ENCODE assay signal across 21 cellular contexts in the genomic region with DNA sequence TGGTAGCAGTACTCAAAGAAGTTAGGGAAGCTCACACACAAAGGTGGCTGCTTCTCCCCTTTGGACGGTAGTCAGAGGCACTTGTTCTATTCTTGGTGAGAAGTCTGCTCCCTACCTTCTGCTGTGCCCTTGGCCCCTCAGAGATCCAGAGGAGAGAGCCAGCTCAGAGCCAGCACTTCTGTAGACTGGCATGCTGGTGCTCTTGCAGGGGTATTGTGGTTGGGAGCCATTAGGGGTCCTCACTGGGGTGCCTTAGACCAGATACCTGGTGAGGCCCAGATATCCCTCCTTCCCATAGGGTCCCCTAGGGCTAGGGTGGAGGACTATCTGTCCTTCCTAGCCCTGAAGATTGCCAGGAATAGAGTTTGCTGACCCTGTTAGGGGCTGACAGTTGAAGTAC.
DNase-seq lines count a peak whose midpoint lies in the region; ATAC-seq, FAIRE-seq and TF ChIP-seq lines count a peak whose summit lies in the region.
"Had no signal": no experiment of that assay in that cellular context is flagged by ENCODE, and none has a peak within 500 bp of the region (broad histone marks: within the 10 kb centered on the region; RNA-seq: fewer than 3 reads in every experiment).

No MANE protein-coding gene starts in this region.

- peaks cover 20% of the 10 kb centered on the region for H3K36me3 Mint-ChIP-seq in activated CD4-positive, alpha-beta T cell treated with anti-CD3 and anti-CD28 coated beads, Interleukin-2, amount 10 ng/mL, durations not matched to agents 7 days and 5 days (ENCODE audit: low read depth)
- peaks cover 21% of the 10 kb centered on the region for H3K36me3 Mint-ChIP-seq in activated CD4-positive, alpha-beta memory T cell treated with anti-CD3 and anti-CD28 coated beads for 36 hours
- H3K36me3 Mint-ChIP-seq in naive thymus-derived CD8-positive, alpha-beta T cell = peaks cover 16 to 37% (median 19%) of the 10 kb centered on the region in 3 donors

- TF ChIP-seq CTCF in HepG2 (CRISPR knock-in tag; IDR thresholded peaks at IDR 0.05) = no peak

- no peak overlapping the region for H3K9ac ChIP-seq in HepG2 (ENCODE audit: insufficient read depth, low read depth, low read length)
- H3K9ac ChIP-seq: BLaER1 had no signal

- peak; percentile 3 for DNase-seq in activated CD4-positive, alpha-beta T cell treated with anti-CD3 and anti-CD28 coated beads, Interleukin-2, amount 10 ng/mL, durations not matched to agents 7 days and 5 days
- DNase-seq in activated CD4-positive, alpha-beta T cell treated with anti-CD3 and anti-CD28 coated beads, Interleukin-2, amount 50 U/mL, for 4 hours = no peak
- no peak for DNase-seq in activated CD4-positive, alpha-beta memory T cell treated with anti-CD3 and anti-CD28 coated beads for 36 hours
- DNase-seq in ecto neural progenitor cell (ENCODE audit: low spot score) = peak; percentile 12
- DNase-seq in naive thymus-derived CD8-positive, alpha-beta T cell = no peak
- DNase-seq in AG20443 (ENCODE audit: low spot score) = no peak
- DNase-seq in HepG2 (ENCODE audit: low spot score) = no peak
- no peak for DNase-seq in HEK293T (ENCODE audit: extremely low spot score)
- DNase-seq: immature natural killer cell; mucosa of descending colon; NCI-H1105; NCI-H2029 treated with DMSO at 0.1 percent for 48 hours; stimulated activated CD4-positive, alpha-beta T cell treated with anti-CD3 and anti-CD28 coated beads, Interleukin-4, amount 100 ng/mL, for 24 hours had no signal

- FAIRE-seq in HepG2 (lab: Jason Lieb, UNC) = no peak
- FAIRE-seq: RCC 7860 had no signal

- no peaks in the 10 kb centered on the region for H3K79me2 ChIP-seq in HepG2 (ENCODE audit: insufficient read depth, low read length)

- in situ Hi-C loops in HepG2 (cut with HindIII; ENCODE audit: extremely low pct_ligation_motif_present, low pct_unique_long_range_greater_than_20kb) = no loop called here

- peaks cover 4 to 5% of the 10 kb centered on the region in 2 experiments; a peak in 4 of 5 replicates for H3K36me3 ChIP-seq in HepG2 (replicated peaks in 1 of 2; ENCODE audit: control insufficient read depth in 1 of 2, insufficient read depth in 2 of 2, low read length in 2 of 2)
- H3K36me3 ChIP-seq: colonic mucosa, HAP-1, neutrophil had no signal

- H3K4me1 ChIP-seq in HepG2 (ENCODE audit: insufficient read depth, low read length) = peaks cover 12% of the 10 kb centered on the region; the same call in 1 of the 2 replicates
- H3K4me1 ChIP-seq: colonic mucosa, HAP-1 had no signal

- no peaks in the 10 kb centered on the region for H4K20me1 ChIP-seq in HepG2 (ENCODE audit: insufficient read depth, low read length)

- intact Hi-C loops in activated CD4-positive, alpha-beta memory T cell treated with anti-CD3 and anti-CD28 coated beads for 36 hours (cut with micrococcal nuclease) = loop anchor here (2.0 kb wide), 1 partner anchor 21 kb away; no protein-coding TSS in a partner anchor
- intact Hi-C loops in HepG2 (cut with micrococcal nuclease; ENCODE audit: unreplicated experiment) = no loop called here

- no peak overlapping the region for H2AFZ ChIP-seq in HepG2 (ENCODE audit: low read length)

- TF ChIP-seq RAD21 in HepG2 (CRISPR knock-in tag; IDR thresholded peaks at IDR 0.05) = no peak

- no peak for TF ChIP-seq EP300 in HepG2 (IDR thresholded peaks at IDR 0.05; ENCODE audit: low read depth in 2 of 2, low read length in 2 of 2)
- TF ChIP-seq EP300 in HepG2 (CRISPR knock-in tag; IDR thresholded peaks at IDR 0.05; ENCODE audit: borderline replicate concordance) = no peak

- H3K4me3 Mint-ChIP-seq in activated CD4-positive, alpha-beta T cell treated with anti-CD3 and anti-CD28 coated beads, Interleukin-2, amount 10 ng/mL, durations not matched to agents 7 days and 5 days = no peak overlapping the region
- H3K4me3 Mint-ChIP-seq in activated CD4-positive, alpha-beta memory T cell treated with anti-CD3 and anti-CD28 coated beads for 36 hours = no peak overlapping the region
- peak overlapping the region in 8 of 10 donors; percentile 4 to 86 (median 72) for H3K4me3 Mint-ChIP-seq in naive thymus-derived CD8-positive, alpha-beta T cell
- H3K4me3 Mint-ChIP-seq: brain; immature natural killer cell; T-helper 2 cell treated with Interferon-gamma antibody and Interleukin-4, amounts not matched to agents 5 μg/mL and 100 μg/mL, for 36 hours had no signal

- no peak overlapping the region for H3K4me3 ChIP-seq in HepG2 (replicated peaks in 1 of 3; ENCODE audit: insufficient read depth in 1 of 3, low read depth in 2 of 3, low read length in 3 of 3)
- H3K4me3 ChIP-seq: BLaER1, colonic mucosa, HAP-1, mucosa of descending colon, smooth muscle cell had no signal

- peaks cover 30% of the 10 kb centered on the region for H3K4me1 Mint-ChIP-seq in activated CD4-positive, alpha-beta T cell treated with anti-CD3 and anti-CD28 coated beads, Interleukin-2, amount 10 ng/mL, durations not matched to agents 7 days and 5 days
- peaks cover 45% of the 10 kb centered on the region for H3K4me1 Mint-ChIP-seq in activated CD4-positive, alpha-beta memory T cell treated with anti-CD3 and anti-CD28 coated beads for 36 hours (ENCODE audit: low read depth)
- H3K4me1 Mint-ChIP-seq in naive thymus-derived CD8-positive, alpha-beta T cell = peaks cover 27 to 74% (median 54%) of the 10 kb centered on the region in 4 donors

- no peaks in the 10 kb centered on the region for H3K27me3 ChIP-seq in HepG2 (ENCODE audit: control insufficient read depth in 1 of 2, insufficient read depth in 2 of 2, low read length in 2 of 2)
- H3K27me3 ChIP-seq: BLaER1, colonic mucosa, neutrophil had no signal

- no TSS peak for BruUV-seq in HepG2 (replicated peaks; lab: Mats Ljungman, UMichigan)

- H3K4me2 ChIP-seq in HepG2 (ENCODE audit: low read depth, low read length) = no peak overlapping the region
- H3K4me2 ChIP-seq: BLaER1, smooth muscle cell had no signal

- H3K27ac Mint-ChIP-seq in activated CD4-positive, alpha-beta T cell treated with anti-CD3 and anti-CD28 coated beads, Interleukin-2, amount 10 ng/mL, durations not matched to agents 7 days and 5 days = peak overlapping the region; percentile 89
- peak overlapping the region; percentile 82 for H3K27ac Mint-ChIP-seq in activated CD4-positive, alpha-beta memory T cell treated with anti-CD3 and anti-CD28 coated beads for 36 hours
- peak overlapping the region; percentile 84 to 98 (median 96) for H3K27ac Mint-ChIP-seq in naive thymus-derived CD8-positive, alpha-beta T cell
- H3K27ac Mint-ChIP-seq: brain, immature natural killer cell had no signal

- H3K27me3 Mint-ChIP-seq in activated CD4-positive, alpha-beta T cell treated with anti-CD3 and anti-CD28 coated beads, Interleukin-2, amount 10 ng/mL, durations not matched to agents 7 days and 5 days = no peaks in the 10 kb centered on the region
- H3K27me3 Mint-ChIP-seq in activated CD4-positive, alpha-beta memory T cell treated with anti-CD3 and anti-CD28 coated beads for 36 hours = no peaks in the 10 kb centered on the region
- no peaks in the 10 kb centered on the region for H3K27me3 Mint-ChIP-seq in naive thymus-derived CD8-positive, alpha-beta T cell
- H3K27me3 Mint-ChIP-seq: brain had no signal

- peaks cover 4% of the 10 kb centered on the region; the same call in 1 of the 2 replicates for H3K9me3 ChIP-seq in HepG2 (ENCODE audit: low read length)
- H3K9me3 ChIP-seq: colonic mucosa, HAP-1, neutrophil had no signal

- peaks cover 10% of the 10 kb centered on the region for H3K9me3 Mint-ChIP-seq in activated CD4-positive, alpha-beta T cell treated with anti-CD3 and anti-CD28 coated beads, Interleukin-2, amount 10 ng/mL, durations not matched to agents 7 days and 5 days
- peaks cover 6% of the 10 kb centered on the region for H3K9me3 Mint-ChIP-seq in activated CD4-positive, alpha-beta memory T cell treated with anti-CD3 and anti-CD28 coated beads for 36 hours
- H3K9me3 Mint-ChIP-seq in naive thymus-derived CD8-positive, alpha-beta T cell = peaks cover 4 to 21% (median 11%) of the 10 kb centered on the region in 9 donors
- H3K9me3 Mint-ChIP-seq: immature natural killer cell had no signal

- no peak overlapping the region for H3K27ac ChIP-seq in HepG2 (ENCODE audit: extremely low read length, insufficient read depth, low read length)
- H3K27ac ChIP-seq: BLaER1, colonic mucosa, neutrophil had no signal

- CTCF ChIA-PET in activated CD4-positive, alpha-beta T cell treated with anti-CD3 and anti-CD28 coated beads, Interleukin-2, amount 10 ng/mL, durations not matched to agents 7 days and 5 days (lab: Charles Lee) = interaction anchor here (0.5 kb wide), 1 partner anchor 108 kb away, joined by 5 read pairs; no protein-coding TSS in a partner anchor
- CTCF ChIA-PET in activated CD4-positive, alpha-beta memory T cell treated with anti-CD3 and anti-CD28 coated beads for 36 hours (lab: Charles Lee) = no interaction called here
- CTCF ChIA-PET in HepG2 (lab: Yijun Ruan, JAX; ENCODE audit: low intra/inter-chr PET ratio, low total read pairs) = no interaction called here
- CTCF ChIA-PET in HEK293T (lab: Yijun Ruan, JAX) = no interaction called here

- no peak for TF ChIP-seq POLR2A in HepG2 (IDR thresholded peaks at IDR 0.05; ENCODE audit: insufficient read depth in 1 of 2, low read depth in 2 of 2, low read length in 2 of 2)

- POLR2A ChIA-PET in activated CD4-positive, alpha-beta T cell treated with anti-CD3 and anti-CD28 coated beads, Interleukin-2, amount 10 ng/mL, durations not matched to agents 7 days and 5 days (lab: Charles Lee) = no interaction called here
- POLR2A ChIA-PET in activated CD4-positive, alpha-beta memory T cell treated with anti-CD3 and anti-CD28 coated beads for 36 hours (lab: Charles Lee) = no interaction called here
- POLR2A ChIA-PET in naive thymus-derived CD8-positive, alpha-beta T cell (lab: Charles Lee) = interaction anchor here (0.6 to 6.4 kb wide), 6 partner anchors 14 to 1105 kb away, joined by 4 to 87 read pairs (median 7); a partner anchor contains a TSS
- POLR2A ChIA-PET in HepG2 (lab: Yijun Ruan, JAX) (no interaction called here), HEK293T (lab: Yijun Ruan, JAX) (no interaction called here)

- no peak for ATAC-seq in naive thymus-derived CD8-positive, alpha-beta T cell
- ATAC-seq in HepG2 = no peak
- ATAC-seq: mucosa of descending colon had no signal

- 93% methylated on average over 1 of the region's 1 CpG for WGBS in HepG2 (ENCODE audit: low lambda C conversion rate)

TF ChIP-seq in HepG2, 621 proteins besides CTCF, POLR2A, EP300 and RAD21 (continues in another document):
- no peak for TF ChIP-seq ZNF333 (CRISPR knock-in tag; IDR thresholded peaks at IDR 0.05; ENCODE audit: borderline replicate concordance)
- no peak for TF ChIP-seq CBX5 (CRISPR knock-in tag; IDR thresholded peaks at IDR 0.05; ENCODE audit: borderline replicate concordance)
- TF ChIP-seq MLLT10 (CRISPR knock-in tag; IDR thresholded peaks at IDR 0.05) = no peak
- no peak for TF ChIP-seq ZNF547 (CRISPR knock-in tag; IDR thresholded peaks at IDR 0.05)

TF ChIP-seq in HEK293T, 16 proteins besides CTCF, POLR2A, EP300 and RAD21 (continues in another document):
- TF ChIP-seq ZNF384 (IDR thresholded peaks at IDR 0.05) (no peak), TARDBP (IDR thresholded peaks at IDR 0.05) (no peak), BHLHE40 (IDR thresholded peaks at IDR 0.05; ENCODE audit: borderline replicate concordance) (no peak), ELF4 (IDR thresholded peaks at IDR 0.05) (no peak), FOXM1 (IDR thresholded peaks at IDR 0.05; ENCODE audit: borderline replicate concordance) (no peak)

Comparison
In these comparisons a context has a peak if more than half of its experiments do, and no peak if none do; other contexts are left out.
1. DNase-seq: peak in activated CD4-positive, alpha-beta T cell treated with anti-CD3 and anti-CD28 coated beads, Interleukin-2, amount 10 ng/mL, durations not matched to agents 7 days and 5 days (single experiment) and ecto neural progenitor cell (single experiment); none in activated CD4-positive, alpha-beta T cell treated with anti-CD3 and anti-CD28 coated beads, Interleukin-2, amount 50 U/mL, for 4 hours (0 of 2), activated CD4-positive, alpha-beta memory T cell treated with anti-CD3 and anti-CD28 coated beads for 36 hours (single experiment), naive thymus-derived CD8-positive, alpha-beta T cell (0 of 10), AG20443 (single experiment), HepG2 (single experiment) and HEK293T (single experiment).
2. H3K4me3 Mint-ChIP-seq: peak in naive thymus-derived CD8-positive, alpha-beta T cell (8 of 10); none in activated CD4-positive, alpha-beta T cell treated with anti-CD3 and anti-CD28 coated beads, Interleukin-2, amount 10 ng/mL, durations not matched to agents 7 days and 5 days (single experiment) and activated CD4-positive, alpha-beta memory T cell treated with anti-CD3 and anti-CD28 coated beads for 36 hours (single experiment).
3. Peak in every context shown above with its lines, with median percentiles within 50 percentile points of each other: H3K27ac Mint-ChIP-seq.